In the genomic region with DNA sequence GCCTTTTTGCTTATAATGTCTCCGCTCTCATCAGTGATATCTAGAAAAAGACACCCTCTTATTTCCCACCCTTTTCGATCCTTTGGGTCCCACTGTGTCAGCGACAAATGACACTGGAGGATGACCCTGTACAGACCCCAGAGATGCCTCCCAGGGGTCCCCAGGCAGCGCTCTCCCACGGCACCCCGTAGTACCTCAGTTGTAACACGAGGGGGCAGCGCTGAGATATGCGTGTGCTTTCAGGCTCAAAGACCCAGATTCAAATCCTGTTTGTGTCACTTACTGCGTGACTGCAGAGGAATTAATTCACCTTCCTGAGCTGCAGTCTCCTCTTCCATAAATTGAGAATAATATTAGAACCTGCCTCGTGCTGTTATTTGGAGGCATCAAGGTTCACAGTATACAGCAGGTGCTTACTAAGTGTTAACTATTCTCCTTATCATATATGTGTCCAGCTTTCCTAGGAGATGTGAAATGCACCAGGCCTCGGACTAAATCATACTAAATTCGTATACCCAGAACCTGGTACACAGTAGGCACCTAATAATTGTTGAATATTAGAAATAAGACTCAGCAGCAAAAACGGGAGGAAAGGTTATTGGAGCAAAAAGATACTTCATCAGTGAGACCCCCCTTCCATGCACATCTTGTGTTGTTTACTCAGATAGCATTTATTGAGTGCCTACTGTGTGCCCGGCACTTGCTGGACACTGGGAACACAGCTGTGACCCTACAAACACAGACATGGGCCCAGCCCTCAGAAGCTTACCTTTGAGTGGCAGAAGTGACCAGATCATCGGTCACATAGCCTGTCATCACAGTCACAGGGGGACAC, we compare ENCODE assay signal across 8 cellular contexts.
A peak's percentile ranks its signal among the peaks of the same experiment; 100 is the strongest.
DNase-seq lines count a peak whose midpoint lies in the region; ATAC-seq and TF ChIP-seq lines count a peak whose summit lies in the region.

No MANE protein-coding gene starts in this region.

- no peak overlapping the region for H3K27ac ChIP-seq in CD8-positive, alpha-beta T cell (ENCODE audit: low read depth, low read length)
- H3K27ac ChIP-seq in lower lobe of right lung = no peak overlapping the region

- no peak overlapping the region for H3K4me3 Mint-ChIP-seq in CD8-positive, alpha-beta T cell
- no peak overlapping the region for H3K4me3 Mint-ChIP-seq in T-helper 2 cell treated with Interferon-gamma antibody and Interleukin-4, amounts not matched to agents 5 μg/mL and 100 μg/mL, for 36 hours

- H3K36me3 ChIP-seq in CD8-positive, alpha-beta T cell (ENCODE audit: insufficient read depth, low read length) = no peaks in the 10 kb centered on the region
- H3K36me3 ChIP-seq in lower lobe of right lung = no peaks in the 10 kb centered on the region

- peaks cover 2% of the 10 kb centered on the region for H3K4me1 Mint-ChIP-seq in CD8-positive, alpha-beta T cell (ENCODE audit: low read depth)
- H3K4me1 Mint-ChIP-seq in T-helper 2 cell treated with Interferon-gamma antibody and Interleukin-4, amounts not matched to agents 5 μg/mL and 100 μg/mL, for 36 hours (ENCODE audit: low read depth) = no peaks in the 10 kb centered on the region

- intact Hi-C loops in CD8-positive, alpha-beta T cell (cut with DNase I, micrococcal nuclease) = no loop called here
- intact Hi-C loops in lower lobe of right lung (cut with DNase I) = no loop called here

- no peak for ATAC-seq in CD8-positive, alpha-beta T cell
- ATAC-seq in lower lobe of right lung (peak in 1 of 2 donors; percentile 29), GM18907 (IDR thresholded peaks at IDR 0.05; ENCODE audit: unreplicated experiment) (no peak)

- no peak overlapping the region for H3K4me3 ChIP-seq in CD8-positive, alpha-beta T cell (ENCODE audit: low read depth, low read length)
- H3K4me3 ChIP-seq in lower lobe of right lung = no peak overlapping the region

- POLR2A ChIA-PET in CD8-positive, alpha-beta T cell (lab: Charles Lee) = no interaction called here

- no peak overlapping the region for H3K27ac Mint-ChIP-seq in CD8-positive, alpha-beta T cell
- H3K27ac Mint-ChIP-seq in T-helper 2 cell treated with Interferon-gamma antibody and Interleukin-4, amounts not matched to agents 5 μg/mL and 100 μg/mL, for 36 hours = no peak overlapping the region

- DNase-seq in CD8-positive, alpha-beta T cell = peak in 2 of 7 experiments; percentile 1 to 11
- peak; percentile 16 for DNase-seq in HCEC 1CT
- peak; percentile 50 to 56 for DNase-seq in activated T-cell treated with anti-CD3 and anti-CD28 coated beads, Interleukin-2, amount 50 U/mL, for 48 hours
- no peak for DNase-seq in lower lobe of right lung
- no peak for DNase-seq in T-helper 2 cell treated with Interferon-gamma antibody and Interleukin-4, amounts not matched to agents 5 μg/mL and 100 μg/mL, for 36 hours (ENCODE audit: low spot score)
- DNase-seq in NOMO-1 treated with dmso at 0.1 percent for 144 hours (lab: John Stamatoyannopoulos, UW; ENCODE audit: unreplicated experiment) = no peak
- no peak for DNase-seq in NCI-H1105 treated with DMSO at 0.1 percent for 48 hours (lab: John Stamatoyannopoulos, UW)

- peak; percentile 44 for TF ChIP-seq CTCF in CD8-positive, alpha-beta T cell (IDR thresholded peaks at IDR 0.05)
- TF ChIP-seq CTCF in lower lobe of right lung (IDR thresholded peaks at IDR 0.05) = peak; percentile 51

- no peaks in the 10 kb centered on the region for H3K9me3 ChIP-seq in CD8-positive, alpha-beta T cell (ENCODE audit: low read length)
- H3K9me3 ChIP-seq in lower lobe of right lung = no peaks in the 10 kb centered on the region

- H3K27me3 ChIP-seq in CD8-positive, alpha-beta T cell (ENCODE audit: insufficient read depth, low read length) = no peaks in the 10 kb centered on the region
- H3K27me3 ChIP-seq in lower lobe of right lung (ENCODE audit: low read depth) = peaks cover 27% of the 10 kb centered on the region

- CTCF ChIA-PET in CD8-positive, alpha-beta T cell (lab: Charles Lee) = interaction anchor here (1.9 kb wide), 1 partner anchor 245 kb away, joined by 6 read pairs; no protein-coding TSS in a partner anchor

- no peaks in the 10 kb centered on the region for H3K9me3 Mint-ChIP-seq in CD8-positive, alpha-beta T cell
- no peaks in the 10 kb centered on the region for H3K9me3 Mint-ChIP-seq in T-helper 2 cell treated with Interferon-gamma antibody and Interleukin-4, amounts not matched to agents 5 μg/mL and 100 μg/mL, for 36 hours

- no peaks in the 10 kb centered on the region for H3K4me1 ChIP-seq in CD8-positive, alpha-beta T cell (ENCODE audit: insufficient read depth, low read length)
- no peaks in the 10 kb centered on the region for H3K4me1 ChIP-seq in lower lobe of right lung

- H3K27me3 Mint-ChIP-seq in CD8-positive, alpha-beta T cell (ENCODE audit: low read depth) = peaks cover 7% of the 10 kb centered on the region
- H3K27me3 Mint-ChIP-seq in T-helper 2 cell treated with Interferon-gamma antibody and Interleukin-4, amounts not matched to agents 5 μg/mL and 100 μg/mL, for 36 hours (ENCODE audit: low read depth) = peaks cover 2% of the 10 kb centered on the region

- no peaks in the 10 kb centered on the region for H3K36me3 Mint-ChIP-seq in CD8-positive, alpha-beta T cell
- H3K36me3 Mint-ChIP-seq in T-helper 2 cell treated with Interferon-gamma antibody and Interleukin-4, amounts not matched to agents 5 μg/mL and 100 μg/mL, for 36 hours (ENCODE audit: low read depth) = no peaks in the 10 kb centered on the region

Comparison
In these comparisons a context has a peak if more than half of its experiments do, and no peak if none do; other contexts are left out.
1. DNase-seq: peak in HCEC 1CT (single experiment) and activated T-cell treated with anti-CD3 and anti-CD28 coated beads, Interleukin-2, amount 50 U/mL, for 48 hours (2 of 2); none in lower lobe of right lung (single experiment), T-helper 2 cell treated with Interferon-gamma antibody and Interleukin-4, amounts not matched to agents 5 μg/mL and 100 μg/mL, for 36 hours (single experiment), NOMO-1 treated with dmso at 0.1 percent for 144 hours (single experiment) and NCI-H1105 treated with DMSO at 0.1 percent for 48 hours (single experiment).